In the genomic region with DNA sequence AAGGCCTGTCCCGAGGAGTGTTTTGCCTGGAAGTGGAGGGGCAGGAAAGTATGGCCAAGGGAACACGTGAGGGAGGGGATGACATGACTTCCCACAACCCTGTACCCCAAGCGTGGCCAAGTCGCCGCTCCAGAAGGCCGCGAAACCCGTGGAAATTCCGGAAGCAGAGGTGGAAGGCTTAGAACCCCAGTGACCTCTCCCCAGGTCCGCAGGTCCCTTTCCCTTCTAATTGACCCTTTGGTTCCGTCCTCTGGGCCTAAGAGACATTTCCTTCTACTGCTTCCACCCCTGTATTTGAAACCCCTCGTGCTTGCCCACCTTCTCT, we compare ENCODE assay signal across 8 cellular contexts. TPM values are rescaled to one million over a fixed set of nuclear protein-coding genes. Genes with fewer than 3 reads are reported as not detected.
DNase-seq lines count a peak whose midpoint lies in the region; ATAC-seq and TF ChIP-seq lines count a peak whose summit lies in the region.

No MANE protein-coding gene starts in this region.

- peaks cover 44% of the 10 kb centered on the region for H3K79me2 ChIP-seq in OCI-LY3 (ENCODE audit: low read length)

- H3K27me3 ChIP-seq in OCI-LY3 (ENCODE audit: low read depth, low read length) (no peaks in the 10 kb centered on the region), endocrine pancreas (ENCODE audit: control insufficient read depth, insufficient read depth, low read length) (no peaks in the 10 kb centered on the region), neuronal stem cell (ENCODE audit: control insufficient read depth in 3 of 3, insufficient read depth in 3 of 3, low read depth in 1 of 3, low read length in 3 of 3) (no peaks in the 10 kb centered on the region)

- H2AFZ ChIP-seq in OCI-LY3 (ENCODE audit: low read depth, low read length) (peak overlapping the region; percentile 53), neuronal stem cell (ENCODE audit: low read length) (peak overlapping the region; percentile 95)

- no peak for ATAC-seq in HG02571 (IDR thresholded peaks at IDR 0.05; ENCODE audit: unreplicated experiment)

- H3K79me1 ChIP-seq in neuronal stem cell (ENCODE audit: low read depth, low read length) = peaks cover 2% of the 10 kb centered on the region

- H3K36me3 ChIP-seq in OCI-LY3 (replicated peaks; ENCODE audit: low read depth, low read length) (peaks cover 4% of the 10 kb centered on the region), endocrine pancreas (ENCODE audit: control insufficient read depth, insufficient read depth, low read length) (no peaks in the 10 kb centered on the region), neuronal stem cell (replicated peaks in 1 of 2; ENCODE audit: control insufficient read depth in 2 of 2, insufficient read depth in 2 of 2, low read length in 2 of 2) (peaks cover 0 to 18% of the 10 kb centered on the region in 2 donors)

- DNase-seq in neuronal stem cell (ENCODE audit: low spot score) (peak; percentile 4), cortex of kidney (lab: John Stamatoyannopoulos, UW) (no peak), OCI-M2 (lab: John Stamatoyannopoulos, UW; ENCODE audit: unreplicated experiment) (no peak), foreskin melanocyte (no peak)

- H3K4me2 ChIP-seq in OCI-LY3 (ENCODE audit: low read length) (peak overlapping the region; percentile 95), neuronal stem cell (ENCODE audit: insufficient read depth, low read length, poor library complexity, severe bottlenecking) (peak overlapping the region; percentile 59)

- peak overlapping the region; percentile 93 for H3K18ac ChIP-seq in neuronal stem cell (ENCODE audit: low read length)

- H2BK15ac ChIP-seq in neuronal stem cell (ENCODE audit: low read length) = peak overlapping the region; percentile 70

- H3K4me1 ChIP-seq in OCI-LY3 (ENCODE audit: low read length) = peaks cover 41% of the 10 kb centered on the region
- peaks cover 15% of the 10 kb centered on the region for H3K4me1 ChIP-seq in endocrine pancreas (ENCODE audit: control insufficient read depth, insufficient read depth, low read length)
- peaks cover 2 to 8% of the 10 kb centered on the region in 2 donors for H3K4me1 ChIP-seq in neuronal stem cell (ENCODE audit: control insufficient read depth in 2 of 2, insufficient read depth in 1 of 2, low read depth in 1 of 2, low read length in 2 of 2)

- H3K14ac ChIP-seq in neuronal stem cell (ENCODE audit: low read length) = no peak overlapping the region

- H3K9me3 ChIP-seq in OCI-LY3 (ENCODE audit: insufficient read depth, low read length) = no peaks in the 10 kb centered on the region
- H3K9me3 ChIP-seq in endocrine pancreas (ENCODE audit: control insufficient read depth, low read length) = no peaks in the 10 kb centered on the region
- H3K9me3 ChIP-seq in neuronal stem cell (replicated peaks in 1 of 2; ENCODE audit: control insufficient read depth in 2 of 2, insufficient read depth in 1 of 2, low read depth in 1 of 2, low read length in 2 of 2) = peaks cover 0 to 11% of the 10 kb centered on the region in 2 donors

- no CpG with 5 or more reads among the region's 12 CpGs for WGBS in neuronal stem cell (ENCODE audit: extremely low coverage in 2 of 2, insufficient read length in 2 of 2, insufficient replicate concordance in 1 of 2), 2 donors

- H4K91ac ChIP-seq in neuronal stem cell (ENCODE audit: low read depth, low read length, poor library complexity) = peak overlapping the region; percentile 64

- H3K27ac ChIP-seq in C4-2B = peak overlapping the region; percentile 96
- peak overlapping the region; percentile 73 for H3K27ac ChIP-seq in OCI-LY3 (ENCODE audit: low read length)
- peak overlapping the region; percentile 86 for H3K27ac ChIP-seq in neuronal stem cell (replicated peaks; ENCODE audit: low read length)

- no peak overlapping the region for H2BK5ac ChIP-seq in neuronal stem cell (ENCODE audit: low read length)

- H3K23ac ChIP-seq in neuronal stem cell (ENCODE audit: low read depth, low read length, poor library complexity) = no peak overlapping the region

- no peak for TF ChIP-seq CTCF in C4-2B (conservative IDR thresholded peaks at IDR 0.05)
- no peak for TF ChIP-seq CTCF in OCI-LY3 (IDR thresholded peaks at IDR 0.05; ENCODE audit: low read depth, low read length)

- no peak overlapping the region for H2AK5ac ChIP-seq in neuronal stem cell (ENCODE audit: low read depth, low read length)

- H3K9ac ChIP-seq in OCI-LY3 (ENCODE audit: low read length) (peak overlapping the region; percentile 90), endocrine pancreas (ENCODE audit: control insufficient read depth, insufficient read depth, low read length) (peak overlapping the region; percentile 47), neuronal stem cell (ENCODE audit: low read depth, low read length, poor library complexity) (no peak overlapping the region)

- no peak overlapping the region for H3K4ac ChIP-seq in neuronal stem cell (ENCODE audit: low read length)

- no peak overlapping the region for H2BK120ac ChIP-seq in neuronal stem cell (ENCODE audit: low read depth, low read length)

- H4K8ac ChIP-seq in neuronal stem cell (ENCODE audit: low read depth, low read length) = peak overlapping the region; percentile 66

- peaks cover 32% of the 10 kb centered on the region for H4K20me1 ChIP-seq in OCI-LY3 (ENCODE audit: insufficient read depth, low read length)

- peak overlapping the region; percentile 84 for H3K4me3 ChIP-seq in OCI-LY3 (ENCODE audit: low read length)
- H3K4me3 ChIP-seq in endocrine pancreas (ENCODE audit: control insufficient read depth, insufficient read depth, low read length) = no peak overlapping the region
- peak overlapping the region; percentile 64 to 71 for H3K4me3 ChIP-seq in neuronal stem cell (ENCODE audit: low read length in 2 of 2)

- H2BK12ac ChIP-seq in neuronal stem cell (ENCODE audit: low read length) = no peak overlapping the region

RNA-seq across cellular contexts. Expression of a gene that starts 0.5 kb away (rescaled TPM):
- polyA plus RNA-seq in neuronal stem cell (2013, experiment 1 of 2) = 23.3 TPM
- 23.8 TPM for polyA plus RNA-seq in neuronal stem cell (2013, experiment 2 of 2)

RNA-seq across cellular contexts. Expression of a gene that starts 39.8 kb away (rescaled TPM):
- polyA plus RNA-seq in neuronal stem cell (2013, experiment 1 of 2) = 0.04 TPM
- 0.03 TPM for polyA plus RNA-seq in neuronal stem cell (2013, experiment 2 of 2)

RNA-seq across cellular contexts. Expression of a gene that starts 56.2 kb away (rescaled TPM):
- polyA plus RNA-seq in neuronal stem cell (2013, experiment 1 of 2) = 10.4 TPM
- polyA plus RNA-seq in neuronal stem cell (2013, experiment 2 of 2) = 11.2 TPM
